19 cellular contexts compared by ENCODE assay signal in genomic region chr1:3397311-3397710, GRCh38. TPM values are rescaled to one million over a fixed set of nuclear protein-coding genes. Genes with fewer than 3 reads are reported as not detected.
DNase-seq lines count a peak whose midpoint lies in the region; ATAC-seq, FAIRE-seq and TF ChIP-seq lines count a peak whose summit lies in the region.
"Had no signal": no experiment of that assay in that cellular context is flagged by ENCODE, and none has a peak within 500 bp of the region (broad histone marks: within the 10 kb centered on the region; RNA-seq: fewer than 3 reads in every experiment).

No MANE protein-coding gene starts in this region.

- H2AK5ac ChIP-seq in H1 (ENCODE audit: low read depth, low read length) (no peak overlapping the region), trophoblast cell (ENCODE audit: low read length) (no peak overlapping the region)

- H4K91ac ChIP-seq in H1 (replicated peaks; ENCODE audit: insufficient read length, low read length) = peak overlapping the region; percentile 15
- no peak overlapping the region for H4K91ac ChIP-seq in trophoblast cell (ENCODE audit: low read depth, low read length)

- H3F3A ChIP-seq in GM23338 (replicated peaks; ENCODE audit: low read depth) (0 out of 2 replicates have a peak, but pooled peaks cover 5% of the 10 kb centered on the region), smooth muscle cell (ENCODE audit: low read depth) (no peaks in the 10 kb centered on the region)

- H3K27me3 ChIP-seq in GM23338 (ENCODE audit: insufficient read depth) (peaks cover 22% of the 10 kb centered on the region), H1 (replicated peaks in 1 of 4; ENCODE audit: control insufficient read depth in 3 of 4, extremely low read depth in 1 of 4, insufficient read depth in 3 of 4, low read length in 3 of 4) (peaks cover 16 to 44% (median 34%) of the 10 kb centered on the region in 4 experiments), smooth muscle cell (ENCODE audit: low read depth) (no peaks in the 10 kb centered on the region), right cardiac atrium (ENCODE audit: control insufficient read depth, insufficient read depth) (no peaks in the 10 kb centered on the region), vagina (peaks cover 6% of the 10 kb centered on the region), trophoblast cell (ENCODE audit: insufficient read depth, low read length) (peaks cover 24% of the 10 kb centered on the region), testis (no peaks in the 10 kb centered on the region)

- no peaks in the 10 kb centered on the region for H3K36me3 Mint-ChIP-seq in GM23338 (ENCODE audit: low read depth)
- H3K36me3 Mint-ChIP-seq: CD4-positive, alpha-beta memory T cell had no signal

- no peak for TF ChIP-seq POLR2A in H1 (IDR thresholded peaks at IDR 0.05; ENCODE audit: control extremely low read depth in 1 of 2, low read depth in 2 of 2, low read length in 2 of 2)
- TF ChIP-seq POLR2A in vagina (IDR thresholded peaks at IDR 0.05) = no peak
- TF ChIP-seq POLR2A in testis (IDR thresholded peaks at IDR 0.05) = no peak

- no peak overlapping the region for H2BK15ac ChIP-seq in H1 (ENCODE audit: low read length)

- intact Hi-C loops in right cardiac atrium (cut with DNase I) (no loop called here), vagina (cut with DNase I) (no loop called here), testis (cut with DNase I; ENCODE audit: low total_unique reads) (no loop called here)

- no peak overlapping the region for H3K4me3 Mint-ChIP-seq in GM23338
- H3K4me3 Mint-ChIP-seq: CD4-positive, alpha-beta memory T cell; H9; HFFc6 had no signal

- H3K4me1 Mint-ChIP-seq in GM23338 = peaks cover 34% of the 10 kb centered on the region

- FAIRE-seq in H1 (lab: Jason Lieb, UNC) = no peak
- FAIRE-seq: G401.6, GM12892 had no signal

- 0 out of 2 replicates have a peak, but pooled peaks cover 7% of the 10 kb centered on the region for H3K4me1 ChIP-seq in GM23338 (ENCODE audit: insufficient read depth)
- H3K4me1 ChIP-seq in H1 (replicated peaks in 1 of 4; ENCODE audit: control insufficient read depth in 3 of 4, insufficient read depth in 4 of 4, low read length in 3 of 4) = peaks cover 3 to 15% (median 3%) of the 10 kb centered on the region in 4 experiments
- H3K4me1 ChIP-seq in smooth muscle cell (ENCODE audit: low read depth) = peaks cover 23% of the 10 kb centered on the region
- H3K4me1 ChIP-seq in right cardiac atrium (ENCODE audit: control insufficient read depth, insufficient read depth, low read length) = no peaks in the 10 kb centered on the region
- peaks cover 21% of the 10 kb centered on the region for H3K4me1 ChIP-seq in vagina
- peaks cover 2 to 5% of the 10 kb centered on the region in 2 experiments for H3K4me1 ChIP-seq in trophoblast cell (ENCODE audit: control insufficient read depth in 1 of 2, insufficient read depth in 2 of 2, low read length in 2 of 2)
- H3K4me1 ChIP-seq in testis = peaks cover 12% of the 10 kb centered on the region

- 87% methylated on average over 16 of the region's 17 CpGs; no CpG with 5 or more reads in 1 of the 2 experiments for WGBS in H1 (ENCODE audit: extremely low coverage in 1 of 2, insufficient coverage in 1 of 2, insufficient read length in 1 of 2, insufficient replicate concordance in 2 of 2, low coverage in 1 of 2, low lambda C conversion rate in 2 of 2, missing lambda C conversion rate in 1 of 2), 2 experiments
- WGBS in smooth muscle cell (ENCODE audit: low lambda C conversion rate) = 54% methylated on average over 17 of the region's 17 CpGs
- 80% methylated on average over 17 of the region's 17 CpGs for WGBS in right cardiac atrium
- WGBS in trophoblast cell (ENCODE audit: extremely low coverage, insufficient coverage, insufficient read length) = no CpG with 5 or more reads among the region's 17 CpGs
- 70 to 77% methylated on average over 13 to 17 of the region's 17 CpGs for WGBS in testis, 2 donors

- no peak for TF ChIP-seq RAD21 in H1 (IDR thresholded peaks at IDR 0.05 in 1 of 2, conservative IDR thresholded peaks at IDR 0.05 in 1 of 2; ENCODE audit: low read depth in 2 of 2, low read length in 2 of 2)

- H3K4ac ChIP-seq in H1 (replicated peaks; ENCODE audit: insufficient read length, low read depth, low read length) = no peak overlapping the region
- no peak overlapping the region for H3K4ac ChIP-seq in trophoblast cell (ENCODE audit: low read depth, low read length)

- POLR2A ChIA-PET in H1 (lab: Charles Lee; ENCODE audit: partially characterized antibody) = interaction anchor here (0.9 to 1.5 kb wide), 3 partner anchors 9 to 252 kb away, joined by 3 to 4 read pairs (median 3); no protein-coding TSS in a partner anchor

- H4K8ac ChIP-seq in H1 (ENCODE audit: extremely low read depth, insufficient read depth, low read length) (peak overlapping the region; percentile 22; the same call in 1 of the 2 replicates), trophoblast cell (ENCODE audit: low read depth, low read length) (no peak overlapping the region)

- H3K18ac ChIP-seq in H1 (ENCODE audit: extremely low read depth, low read length) (no peak overlapping the region), trophoblast cell (ENCODE audit: low read length) (no peak overlapping the region)

- CTCF ChIA-PET in H1 (lab: Charles Lee; ENCODE audit: partially characterized antibody) = interaction anchor here (0.7 to 2.4 kb wide), 12 partner anchors 9 to 222 kb away, joined by 3 to 8 read pairs (median 4); no protein-coding TSS in a partner anchor

- no peaks in the 10 kb centered on the region for H3K9me3 ChIP-seq in H1 (ENCODE audit: insufficient read depth in 2 of 2, low read depth in 1 of 2, low read length in 1 of 2)
- H3K9me3 ChIP-seq in smooth muscle cell (replicated peaks; ENCODE audit: low read depth) = no peaks in the 10 kb centered on the region
- no peaks in the 10 kb centered on the region for H3K9me3 ChIP-seq in right cardiac atrium (ENCODE audit: control insufficient read depth, low read length)
- H3K9me3 ChIP-seq in vagina = no peaks in the 10 kb centered on the region
- H3K9me3 ChIP-seq in trophoblast cell (ENCODE audit: insufficient read depth, low read depth, low read length) = peaks cover 7% of the 10 kb centered on the region
- H3K9me3 ChIP-seq in testis = no peaks in the 10 kb centered on the region

- H3K4me3 ChIP-seq in GM23338 (no peak overlapping the region), H1 (ENCODE audit: extremely low read depth in 1 of 4, insufficient read depth in 2 of 4, low read depth in 3 of 4, low read length in 4 of 4) (no peak overlapping the region), smooth muscle cell (no peak overlapping the region), right cardiac atrium (ENCODE audit: low read length) (no peak overlapping the region), vagina (no peak overlapping the region), trophoblast cell (ENCODE audit: low read depth, low read length) (no peak overlapping the region), testis (no peak overlapping the region)

- H3K9ac ChIP-seq in H1 (replicated peaks in 1 of 4; ENCODE audit: extremely low read depth in 1 of 4, low read depth in 3 of 4, low read length in 3 of 4) (no peak overlapping the region), smooth muscle cell (ENCODE audit: low read depth) (no peak overlapping the region), trophoblast cell (ENCODE audit: low read length) (no peak overlapping the region)

- H2BK20ac ChIP-seq in H1 (ENCODE audit: low read length) = no peak overlapping the region

- no peak overlapping the region for H3K27ac Mint-ChIP-seq in GM23338
- H3K27ac Mint-ChIP-seq: CD4-positive, alpha-beta memory T cell; H9; HFFc6 had no signal

- H3K27ac ChIP-seq in GM23338 (ENCODE audit: low read depth) (no peak overlapping the region), H1 (ENCODE audit: low read depth, low read length) (no peak overlapping the region), smooth muscle cell (ENCODE audit: low read depth) (peak overlapping the region; percentile 51), right cardiac atrium (ENCODE audit: low read length) (no peak overlapping the region), vagina (no peak overlapping the region), trophoblast cell (ENCODE audit: low read depth, low read length) (no peak overlapping the region), testis (peak overlapping the region in 1 of 2 donors; percentile 53)

- H3K56ac ChIP-seq in H1 (replicated peaks; ENCODE audit: insufficient read length, low read depth, low read length) = no peak overlapping the region

- no peak overlapping the region for H4K12ac ChIP-seq in trophoblast cell (ENCODE audit: low read depth, low read length)

- H3K79me1 ChIP-seq in H1 (ENCODE audit: low read depth, low read length) (no peaks in the 10 kb centered on the region), trophoblast cell (ENCODE audit: low read length) (peaks cover 2% of the 10 kb centered on the region)

- H3K23ac ChIP-seq in H1 (ENCODE audit: insufficient read length) (no peak overlapping the region), trophoblast cell (ENCODE audit: low read length) (no peak overlapping the region)

- peaks cover 3% of the 10 kb centered on the region; the same call in 1 of the 2 replicates for H3K23me2 ChIP-seq in H1 (ENCODE audit: low read depth, low read length)

- H2BK120ac ChIP-seq in H1 (replicated peaks; ENCODE audit: low read depth, low read length) = no peak overlapping the region
- no peak overlapping the region for H2BK120ac ChIP-seq in trophoblast cell (ENCODE audit: insufficient read depth, low read length, poor library complexity)

- DNase-seq in GM23338 (ENCODE audit: low spot score) (no peak), H1 (ENCODE audit: low read depth in 1 of 2, low spot score in 2 of 2) (no peak), smooth muscle cell (lab: John Stamatoyannopoulos, UW; ENCODE audit: unreplicated experiment) (no peak), right cardiac atrium (no peak), vagina (ENCODE audit: extremely low spot score in 2 of 2) (no peak), trophoblast cell (no peak), testis (no peak)
- DNase-seq: 8988T; C1 segment of cervical spinal cord; Calu3; CD4-positive, alpha-beta memory T cell; COR-L47; DMS53; DMS79 treated with DMSO at 0.1 percent for 48 hours; H9; HFFc6 had no signal

- H4K5ac ChIP-seq in H1 (ENCODE audit: insufficient read length, low read depth, low read length) = no peak overlapping the region

- H3K36me3 ChIP-seq in GM23338 (ENCODE audit: insufficient read depth) = no peaks in the 10 kb centered on the region
- no peaks in the 10 kb centered on the region; a peak in 1 of 8 replicates for H3K36me3 ChIP-seq in H1 (ENCODE audit: control insufficient read depth in 2 of 4, insufficient read depth in 4 of 4, low read length in 3 of 4)
- H3K36me3 ChIP-seq in smooth muscle cell (ENCODE audit: low read depth) = no peaks in the 10 kb centered on the region
- no peaks in the 10 kb centered on the region for H3K36me3 ChIP-seq in vagina
- H3K36me3 ChIP-seq in trophoblast cell (ENCODE audit: control insufficient read depth in 1 of 2, insufficient read depth in 2 of 2, low read length in 2 of 2) = no peaks in the 10 kb centered on the region
- H3K36me3 ChIP-seq in testis (ENCODE audit: low read depth, missing control alignments) = no peaks in the 10 kb centered on the region

- H4K20me1 ChIP-seq in GM23338 (replicated peaks; ENCODE audit: insufficient read depth) (no peaks in the 10 kb centered on the region), H1 (replicated peaks in 1 of 2; ENCODE audit: control insufficient read depth in 1 of 2, insufficient read depth in 2 of 2, low read length in 2 of 2) (peaks cover 0 to 5% of the 10 kb centered on the region in 2 experiments), smooth muscle cell (ENCODE audit: low read depth) (no peaks in the 10 kb centered on the region)

- H2BK5ac ChIP-seq in H1 (ENCODE audit: low read depth, low read length) (no peak overlapping the region), trophoblast cell (ENCODE audit: low read depth, low read length, poor library complexity) (no peak overlapping the region)

- H3K14ac ChIP-seq in H1 (ENCODE audit: insufficient read length) (no peak overlapping the region), trophoblast cell (ENCODE audit: low read length) (no peak overlapping the region)

- no peaks in the 10 kb centered on the region for H3K9me3 Mint-ChIP-seq in GM23338
- H3K9me3 Mint-ChIP-seq: CD4-positive, alpha-beta memory T cell; H9; HFFc6 had no signal

- no peak for TF ChIP-seq EP300 in H1 (IDR thresholded peaks at IDR 0.05; ENCODE audit: borderline replicate concordance in 1 of 2, low read depth in 2 of 2, low read length in 2 of 2)

- no peak for ATAC-seq in GM23338
- ATAC-seq in right cardiac atrium = no peak
- ATAC-seq: HCT116 had no signal

- H3K4me2 ChIP-seq in GM23338 (no peak overlapping the region), H1 (ENCODE audit: insufficient read depth in 1 of 2, low read depth in 2 of 2, low read length in 2 of 2) (no peak overlapping the region), smooth muscle cell (peak overlapping the region; percentile 1), trophoblast cell (ENCODE audit: low read length) (no peak overlapping the region)

- no peaks in the 10 kb centered on the region for H3K9me2 ChIP-seq in GM23338 (ENCODE audit: insufficient read depth)

- H3K79me2 ChIP-seq in GM23338 (replicated peaks; ENCODE audit: insufficient read depth) (no peaks in the 10 kb centered on the region), H1 (ENCODE audit: control insufficient read depth in 1 of 2, insufficient read depth in 2 of 2, low read length in 2 of 2) (no peaks in the 10 kb centered on the region), smooth muscle cell (ENCODE audit: low read depth) (no peaks in the 10 kb centered on the region), trophoblast cell (ENCODE audit: control insufficient read depth, insufficient read depth, low read length, poor library complexity) (no peaks in the 10 kb centered on the region)

- H2AFZ ChIP-seq in GM23338 (peak overlapping the region; percentile 56; the same call in 1 of the 2 replicates), H1 (ENCODE audit: low read length) (no peak overlapping the region; the same call in 1 of the 2 replicates), smooth muscle cell (ENCODE audit: low read depth) (peak overlapping the region; percentile 33), trophoblast cell (ENCODE audit: insufficient read depth, low read length, poor library complexity) (no peak overlapping the region)

- no peak for TF ChIP-seq CTCF in GM23338 (conservative IDR thresholded peaks at IDR 0.05; ENCODE audit: low read depth in 2 of 2)
- no peak for TF ChIP-seq CTCF in H1 (IDR thresholded peaks at IDR 0.05; ENCODE audit: control extremely low read depth in 1 of 3, insufficient read depth in 1 of 3, low read depth in 1 of 3, low read length in 3 of 3)
- TF ChIP-seq CTCF in smooth muscle cell (IDR thresholded peaks at IDR 0.05; ENCODE audit: borderline replicate concordance, insufficient read depth, poor library complexity, severe bottlenecking) = no peak
- TF ChIP-seq CTCF in vagina (IDR thresholded peaks at IDR 0.05) = no peak
- no peak for TF ChIP-seq CTCF in testis (IDR thresholded peaks at IDR 0.05)

- peaks cover 40% of the 10 kb centered on the region for H3K27me3 Mint-ChIP-seq in GM23338 (ENCODE audit: insufficient read depth, low read depth, poor library complexity)

- H2BK12ac ChIP-seq in H1 (ENCODE audit: low read depth, low read length) (no peak overlapping the region), trophoblast cell (ENCODE audit: low read length) (no peak overlapping the region)

RNA-seq across cellular contexts. Expression of gene ARHGEF16, which starts 57.2 kb away (rescaled TPM):
- 19.1 and 29.3 TPM in 2 replicates for total RNA-seq in GM23338 (2014; rRNA removed; shearing (Covaris generic))
- polyA plus RNA-seq in GM23338 (2016; fragmentation: Nextera tagmentation; extraction: Ambion mirVana) (11.2 and 12.2 TPM in 2 replicates), H1 (2011; rRNA removed) (18.3 and 25.0 TPM in 2 replicates), smooth muscle cell (4.6 and 9.6 TPM in 2 replicates), right cardiac atrium (1.4 TPM), testis (ENCODE audit: insufficient read depth, low read depth, low replicate concordance) (5.7 TPM)
- total RNA-seq in H1 (2021; fragmentation: NEBNext Ultra II Directional; extraction: Animal tissue kit (Norgen Biotek cat#: 25700)) = 20.0 and 20.7 TPM in 2 replicates
- 20.5 TPM for polyA plus RNA-seq in H1 (2011; cell fraction: cytosol; rRNA removed)
- 55.6 TPM for polyA plus RNA-seq in H1 (2011; cell fraction: nucleus; rRNA removed)
- polyA plus RNA-seq in H1 (2012, experiment 1 of 2) = 11.4 to 18.1 TPM (median 16.6 TPM) in 4 replicates
- 15.7 TPM for polyA plus RNA-seq in H1 (2012, experiment 2 of 2)
- polyA plus RNA-seq in H1 (2013, experiment 1 of 2) = 8.9 TPM
- polyA plus RNA-seq in H1 (2013, experiment 2 of 2) = 7.8 TPM
- polyA minus RNA-seq in H1 (2011; rRNA and poly(A)+ RNA removed) = 32.5 and 33.4 TPM in 2 replicates
- polyA minus RNA-seq in H1 (2011; cell fraction: cytosol; rRNA and poly(A)+ RNA removed) = 10.1 TPM
- polyA minus RNA-seq in H1 (2011; cell fraction: nucleus; rRNA and poly(A)+ RNA removed) = 24.2 TPM
- total RNA-seq in smooth muscle cell (5.0 and 6.9 TPM in 2 replicates), right cardiac atrium (1 to 10 TPM in 3 of 4 donors, under 1 TPM in 1; 0.28 to 2.5 (median 1.8) TPM), vagina (6.4 TPM), testis (10 to 100 TPM; 17.1 to 25.7 TPM)
- 6.2 and 6.3 TPM in 2 replicates for polyA plus RNA-seq in trophoblast cell (2013)

Comparison
In these comparisons a context has a peak if more than half of its experiments do, and no peak if none do; other contexts are left out.
1. H2AFZ ChIP-seq: peak in GM23338 (single experiment) and smooth muscle cell (single experiment); none in H1 (single experiment) and trophoblast cell (single experiment).